1 cellular context compared by ENCODE assay signal in the genomic region with DNA sequence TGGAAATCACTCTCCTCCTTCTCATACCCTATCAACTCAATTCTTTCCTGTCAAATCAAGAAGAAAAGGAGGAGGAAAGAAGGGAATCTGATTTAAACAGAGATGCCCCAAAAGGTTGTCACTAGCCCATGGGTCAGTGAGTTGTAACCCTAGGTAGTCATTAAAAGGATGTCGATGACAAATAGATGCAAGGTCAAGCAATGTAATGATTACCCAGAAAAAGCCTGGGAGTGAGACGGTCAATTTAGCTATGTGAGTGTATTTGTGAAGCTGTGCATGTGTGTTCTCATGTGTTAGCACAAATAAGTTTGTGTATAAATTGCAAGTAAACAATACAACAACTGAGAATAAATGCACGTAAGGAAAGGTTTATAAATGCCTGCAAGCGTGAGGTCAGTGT.
TF ChIP-seq lines count a peak whose summit lies in the region.

No MANE protein-coding gene starts in this region.

TF ChIP-seq in HepG2, 621 proteins besides CTCF, POLR2A, EP300 and RAD21 (continued from another document):
- TF ChIP-seq, protein P1, sequence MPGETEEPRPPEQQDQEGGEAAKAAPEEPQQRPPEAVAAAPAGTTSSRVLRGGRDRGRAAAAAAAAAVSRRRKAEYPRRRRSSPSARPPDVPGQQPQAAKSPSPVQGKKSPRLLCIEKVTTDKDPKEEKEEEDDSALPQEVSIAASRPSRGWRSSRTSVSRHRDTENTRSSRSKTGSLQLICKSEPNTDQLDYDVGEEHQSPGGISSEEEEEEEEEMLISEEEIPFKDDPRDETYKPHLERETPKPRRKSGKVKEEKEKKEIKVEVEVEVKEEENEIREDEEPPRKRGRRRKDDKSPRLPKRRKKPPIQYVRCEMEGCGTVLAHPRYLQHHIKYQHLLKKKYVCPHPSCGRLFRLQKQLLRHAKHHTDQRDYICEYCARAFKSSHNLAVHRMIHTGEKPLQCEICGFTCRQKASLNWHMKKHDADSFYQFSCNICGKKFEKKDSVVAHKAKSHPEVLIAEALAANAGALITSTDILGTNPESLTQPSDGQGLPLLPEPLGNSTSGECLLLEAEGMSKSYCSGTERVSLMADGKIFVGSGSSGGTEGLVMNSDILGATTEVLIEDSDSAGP (CRISPR knock-in tag; IDR thresholded peaks at IDR 0.05; ENCODE audit: borderline replicate concordance), result no peak
